In the genomic region with DNA sequence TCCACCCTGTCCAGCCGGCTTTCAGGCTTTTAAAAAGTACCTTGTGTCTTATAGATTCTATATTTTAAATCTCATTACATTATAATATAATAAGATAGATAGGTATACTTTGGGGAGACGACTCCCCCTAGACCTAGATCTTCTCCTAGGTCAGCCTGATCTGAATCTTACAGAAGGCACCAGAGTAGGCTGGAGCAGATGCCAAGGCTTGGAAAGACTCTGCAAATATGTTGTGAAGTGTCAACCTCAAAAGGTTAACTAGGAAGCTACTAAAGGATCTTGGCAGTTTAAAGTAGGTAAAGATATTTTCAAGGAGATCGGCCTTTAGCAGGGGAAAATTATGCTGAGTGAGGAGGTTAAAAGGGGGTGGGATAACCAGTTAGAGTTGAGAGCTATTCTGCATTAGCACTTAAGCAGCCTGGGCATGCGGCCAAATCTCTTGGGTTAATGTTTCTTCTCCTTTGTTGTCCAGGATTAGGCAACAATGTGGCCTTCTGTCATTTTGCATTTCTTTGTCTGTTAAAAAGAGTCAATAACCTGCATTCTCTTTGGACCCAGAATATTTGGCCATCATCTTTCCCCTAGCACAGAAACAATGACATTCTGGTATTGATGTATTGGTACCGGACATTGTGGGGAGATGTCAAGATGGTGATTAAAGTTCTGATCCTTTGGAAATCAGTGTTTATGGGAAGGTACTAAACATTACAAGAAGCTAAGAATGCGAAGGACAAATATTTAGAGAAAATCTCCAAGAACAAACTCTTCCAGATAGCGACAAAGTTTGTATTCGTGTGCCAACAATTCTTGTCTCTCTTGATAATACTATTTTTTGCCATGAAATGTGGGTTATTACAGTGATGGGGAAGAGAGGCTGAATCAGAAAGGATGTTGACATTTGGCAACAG, we compare ENCODE assay signal across 8 cellular contexts. TPM values are rescaled to one million over a fixed set of nuclear protein-coding genes. Genes with fewer than 3 reads are reported as not detected.
DNase-seq lines count a peak whose midpoint lies in the region; ATAC-seq and TF ChIP-seq lines count a peak whose summit lies in the region.

No MANE protein-coding gene starts in this region.

- H3K36me3 Mint-ChIP-seq in dendritic cell treated with granulocyte-macrophage colony-stimulating factor and Interleukin-4, amounts not matched to agents 40 ng/mL and 50 ng/mL, for 4 days (ENCODE audit: low read depth) = no peaks in the 10 kb centered on the region
- no peaks in the 10 kb centered on the region for H3K36me3 Mint-ChIP-seq in T-helper 17 cell (ENCODE audit: low read depth)
- H3K36me3 Mint-ChIP-seq in natural killer cell treated with Interleukin-12 subunit alpha and Interleukin-12 subunit beta and Interleukin-15 and Interleukin-18, amount 100 ng/mL, for 72 hours = no peaks in the 10 kb centered on the region

- no peaks in the 10 kb centered on the region for H3K9me3 Mint-ChIP-seq in dendritic cell treated with granulocyte-macrophage colony-stimulating factor and Interleukin-4, amounts not matched to agents 40 ng/mL and 50 ng/mL, for 4 days
- no peaks in the 10 kb centered on the region for H3K9me3 Mint-ChIP-seq in natural killer cell treated with Interleukin-12 subunit alpha and Interleukin-12 subunit beta and Interleukin-15 and Interleukin-18, amount 100 ng/mL, for 72 hours

- intact Hi-C loops in dendritic cell treated with granulocyte-macrophage colony-stimulating factor and Interleukin-4, amounts not matched to agents 40 ng/mL and 50 ng/mL, for 4 days (cut with micrococcal nuclease) = no loop called here

- DNase-seq in HFF-Myc (ENCODE audit: extremely low read depth, low read depth) (peak; percentile 32), NCI-H524 treated with DMSO at 0.1 percent for 48 hours (lab: John Stamatoyannopoulos, UW) (peak; percentile 97), midbrain (lab: John Stamatoyannopoulos, UW) (peak; percentile 60), T-helper 17 cell (no peak), dedifferentiated amniotic fluid mesenchymal stem cell (ENCODE audit: extremely low spot score) (no peak)
- DNase-seq in natural killer cell treated with Interleukin-12 subunit alpha and Interleukin-12 subunit beta and Interleukin-15 and Interleukin-18, amount 100 ng/mL, for 72 hours (ENCODE audit: low spot score) = no peak

- H3K4me3 ChIP-seq in HFF-Myc (replicated peaks; ENCODE audit: low read depth, low read length) = no peak overlapping the region

- H3K4me3 Mint-ChIP-seq in dendritic cell treated with granulocyte-macrophage colony-stimulating factor and Interleukin-4, amounts not matched to agents 40 ng/mL and 50 ng/mL, for 4 days = no peak overlapping the region
- no peak overlapping the region for H3K4me3 Mint-ChIP-seq in T-helper 17 cell
- no peak overlapping the region for H3K4me3 Mint-ChIP-seq in natural killer cell treated with Interleukin-12 subunit alpha and Interleukin-12 subunit beta and Interleukin-15 and Interleukin-18, amount 100 ng/mL, for 72 hours

- peaks cover 38% of the 10 kb centered on the region for H3K4me1 Mint-ChIP-seq in dendritic cell treated with granulocyte-macrophage colony-stimulating factor and Interleukin-4, amounts not matched to agents 40 ng/mL and 50 ng/mL, for 4 days (ENCODE audit: low read depth)
- H3K4me1 Mint-ChIP-seq in T-helper 17 cell = no peaks in the 10 kb centered on the region
- H3K4me1 Mint-ChIP-seq in natural killer cell treated with Interleukin-12 subunit alpha and Interleukin-12 subunit beta and Interleukin-15 and Interleukin-18, amount 100 ng/mL, for 72 hours (ENCODE audit: low read depth in 2 of 2) = peaks cover 0 to 4% of the 10 kb centered on the region in 2 donors

- peak overlapping the region; percentile 70 for H3K27ac Mint-ChIP-seq in dendritic cell treated with granulocyte-macrophage colony-stimulating factor and Interleukin-4, amounts not matched to agents 40 ng/mL and 50 ng/mL, for 4 days
- H3K27ac Mint-ChIP-seq in T-helper 17 cell = no peak overlapping the region
- H3K27ac Mint-ChIP-seq in natural killer cell treated with Interleukin-12 subunit alpha and Interleukin-12 subunit beta and Interleukin-15 and Interleukin-18, amount 100 ng/mL, for 72 hours = no peak overlapping the region

- no peaks in the 10 kb centered on the region for H3K27me3 Mint-ChIP-seq in dendritic cell treated with granulocyte-macrophage colony-stimulating factor and Interleukin-4, amounts not matched to agents 40 ng/mL and 50 ng/mL, for 4 days
- peaks cover 5% of the 10 kb centered on the region for H3K27me3 Mint-ChIP-seq in T-helper 17 cell
- H3K27me3 Mint-ChIP-seq in natural killer cell treated with Interleukin-12 subunit alpha and Interleukin-12 subunit beta and Interleukin-15 and Interleukin-18, amount 100 ng/mL, for 72 hours = peaks cover 0 to 5% of the 10 kb centered on the region in 2 donors

- no peak for TF ChIP-seq CTCF in HFF-Myc (IDR thresholded peaks at IDR 0.05; ENCODE audit: low read depth, low read length, missing control alignments)

- ATAC-seq in HG02588 (IDR thresholded peaks at IDR 0.05; ENCODE audit: unreplicated experiment) (no peak), T-helper 17 cell (no peak)
- no peak for ATAC-seq in natural killer cell treated with Interleukin-12 subunit alpha and Interleukin-12 subunit beta and Interleukin-15 and Interleukin-18, amount 100 ng/mL, for 72 hours

- H3K9me3 ChIP-seq in T-helper 17 cell (ENCODE audit: control insufficient read depth, low read length, poor library complexity, severe bottlenecking) = no peaks in the 10 kb centered on the region

RNA-seq across cellular contexts. Expression of a gene that starts 51.2 kb away (rescaled TPM):
- 10 to 100 TPM; 40.6 to 47.3 TPM for total RNA-seq in T-helper 17 cell
- total RNA-seq in natural killer cell treated with Interleukin-12 subunit alpha and Interleukin-12 subunit beta and Interleukin-15 and Interleukin-18, amount 100 ng/mL, for 72 hours = 10 to 100 TPM; 13.3 to 16.5 TPM

Comparison
In these comparisons a context has a peak if more than half of its experiments do, and no peak if none do; other contexts are left out.
1. DNase-seq: peak in HFF-Myc (single experiment), NCI-H524 treated with DMSO at 0.1 percent for 48 hours (single experiment) and midbrain (single experiment); none in T-helper 17 cell (0 of 3), natural killer cell treated with Interleukin-12 subunit alpha and Interleukin-12 subunit beta and Interleukin-15 and Interleukin-18, amount 100 ng/mL, for 72 hours (single experiment) and dedifferentiated amniotic fluid mesenchymal stem cell (single experiment).